Comparison of ENCODE assay signal across 11 cellular contexts in the genomic region with DNA sequence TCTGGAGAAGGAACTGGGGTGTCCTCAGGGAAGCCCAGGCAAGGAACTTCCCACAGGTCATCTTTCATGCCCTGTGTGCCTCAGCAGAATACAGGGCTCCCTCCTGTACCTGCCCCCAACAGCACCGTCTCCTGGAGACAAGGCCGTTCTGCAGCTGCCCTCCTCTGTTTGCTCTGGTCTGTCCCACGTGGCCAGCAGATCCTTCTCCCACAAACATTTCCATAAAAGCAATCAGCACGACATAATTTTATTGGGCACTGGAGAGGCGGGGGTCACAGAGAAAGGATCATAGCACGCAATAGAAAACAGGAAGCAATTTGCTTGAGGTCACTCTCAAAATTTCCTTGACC. TPM values are rescaled to one million over a fixed set of nuclear protein-coding genes. Genes with fewer than 3 reads are reported as not detected.
DNase-seq lines count a peak whose midpoint lies in the region; ATAC-seq and TF ChIP-seq lines count a peak whose summit lies in the region.
"Had no signal": no experiment of that assay in that cellular context is flagged by ENCODE, and none has a peak within 500 bp of the region (broad histone marks: within the 10 kb centered on the region; RNA-seq: fewer than 3 reads in every experiment).

No MANE protein-coding gene starts in this region.

- DNase-seq in CD8-positive, alpha-beta T cell, result no peak
- peak; percentile 51 for DNase-seq in activated CD4-positive, alpha-beta memory T cell treated with anti-CD3 and anti-CD28 coated beads for 36 hours
- DNase-seq in dermis blood vessel endothelial cell, result no peak
- no peak for DNase-seq in NCI-H1048 (lab: John Stamatoyannopoulos, UW)
- DNase-seq in psoas muscle, result no peak
- DNase-seq: heart right ventricle, HFFc6 had no signal

- peaks cover 30% of the 10 kb centered on the region for H3K36me3 Mint-ChIP-seq in CD8-positive, alpha-beta T cell
- peaks cover 19% of the 10 kb centered on the region for H3K36me3 Mint-ChIP-seq in activated CD4-positive, alpha-beta memory T cell treated with anti-CD3 and anti-CD28 coated beads for 36 hours

- POLR2A ChIA-PET in CD8-positive, alpha-beta T cell (lab: Charles Lee), result interaction anchor here (0.6 to 14.4 kb wide), 10 partner anchors 10 to 42 kb away, joined by 3 to 330 read pairs (median 4); a partner anchor contains a TSS
- POLR2A ChIA-PET in HEK293 (lab: Yijun Ruan, JAX), result no interaction called here
- POLR2A ChIA-PET in activated CD4-positive, alpha-beta memory T cell treated with anti-CD3 and anti-CD28 coated beads for 36 hours (lab: Charles Lee), result interaction anchor here (1.0 to 3.5 kb wide), 4 partner anchors 7 to 294 kb away, joined by 4 to 24 read pairs (median 6); a partner anchor contains a TSS

- H3K27ac Mint-ChIP-seq in CD8-positive, alpha-beta T cell, result peak overlapping the region; percentile 98
- H3K27ac Mint-ChIP-seq in activated CD4-positive, alpha-beta memory T cell treated with anti-CD3 and anti-CD28 coated beads for 36 hours, result peak overlapping the region; percentile 99
- H3K27ac Mint-ChIP-seq: HFFc6 had no signal

- peak overlapping the region; percentile 84 for H3K27ac ChIP-seq in CD8-positive, alpha-beta T cell (ENCODE audit: low read depth, low read length)
- H3K27ac ChIP-seq in HEK293 (ENCODE audit: extremely low read depth, low read depth, low read length) (no peak overlapping the region), mucosa of rectum (ENCODE audit: low read depth in 2 of 2, low read length in 2 of 2) (peak overlapping the region; percentile 77 to 86), psoas muscle (no peak overlapping the region)
- H3K27ac ChIP-seq: suprapubic skin had no signal

- H3K4me1 ChIP-seq in CD8-positive, alpha-beta T cell (ENCODE audit: insufficient read depth, low read length), result peaks cover 70% of the 10 kb centered on the region
- H3K4me1 ChIP-seq in HEK293 (ENCODE audit: control insufficient read depth, insufficient read depth, low read length), result no peaks in the 10 kb centered on the region
- peaks cover 10 to 30% of the 10 kb centered on the region in 2 donors for H3K4me1 ChIP-seq in mucosa of rectum (ENCODE audit: control insufficient read depth in 2 of 2, insufficient read depth in 2 of 2, low read length in 2 of 2)
- H3K4me1 ChIP-seq in psoas muscle, result no peaks in the 10 kb centered on the region

- CTCF ChIA-PET in CD8-positive, alpha-beta T cell (lab: Charles Lee), result interaction anchor here (1.3 to 23.5 kb wide), 5 partner anchors 10 to 38 kb away, joined by 3 to 498 read pairs (median 3); no protein-coding TSS in a partner anchor
- CTCF ChIA-PET in HEK293 (lab: Yijun Ruan, JAX), result no interaction called here
- CTCF ChIA-PET in activated CD4-positive, alpha-beta memory T cell treated with anti-CD3 and anti-CD28 coated beads for 36 hours (lab: Charles Lee), result interaction anchor here (1.1 to 5.7 kb wide), 7 partner anchors 8 to 42 kb away, joined by 3 to 54 read pairs (median 6); no protein-coding TSS in a partner anchor

- 41 to 57% (median 51%) methylated on average over 6 of the region's 6 CpGs for WGBS in psoas muscle, 3 donors

- TF ChIP-seq CTCF in CD8-positive, alpha-beta T cell (IDR thresholded peaks at IDR 0.05), result no peak
- TF ChIP-seq CTCF in HEK293 (tag by site-specific recombination; IDR thresholded peaks at IDR 0.05), result no peak
- TF ChIP-seq CTCF in psoas muscle (IDR thresholded peaks at IDR 0.05), result no peak

- H3K27me3 ChIP-seq in CD8-positive, alpha-beta T cell (ENCODE audit: insufficient read depth, low read length), result no peaks in the 10 kb centered on the region
- H3K27me3 ChIP-seq in mucosa of rectum (ENCODE audit: control insufficient read depth in 2 of 2, insufficient read depth in 2 of 2, low read length in 2 of 2) (no peaks in the 10 kb centered on the region), psoas muscle (ENCODE audit: insufficient read depth in 3 of 3, low read length in 2 of 3) (no peaks in the 10 kb centered on the region)
- H3K27me3 ChIP-seq: heart right ventricle, suprapubic skin had no signal

- H3K9me3 Mint-ChIP-seq in CD8-positive, alpha-beta T cell, result no peaks in the 10 kb centered on the region
- H3K9me3 Mint-ChIP-seq in activated CD4-positive, alpha-beta memory T cell treated with anti-CD3 and anti-CD28 coated beads for 36 hours, result no peaks in the 10 kb centered on the region
- H3K9me3 Mint-ChIP-seq: HFFc6 had no signal

- no peak for ATAC-seq in CD8-positive, alpha-beta T cell
- ATAC-seq in GM19035 (IDR thresholded peaks at IDR 0.05; ENCODE audit: unreplicated experiment) (no peak), psoas muscle (no peak)

- H3K36me3 ChIP-seq in CD8-positive, alpha-beta T cell (ENCODE audit: insufficient read depth, low read length), result peaks cover 2% of the 10 kb centered on the region
- H3K36me3 ChIP-seq in HEK293 (ENCODE audit: control insufficient read depth in 2 of 2, insufficient read depth in 1 of 2, low read length in 2 of 2) (no peaks in the 10 kb centered on the region), mucosa of rectum (ENCODE audit: control insufficient read depth in 2 of 2, insufficient read depth in 2 of 2, low read length in 2 of 2) (no peaks in the 10 kb centered on the region), psoas muscle (ENCODE audit: insufficient read depth in 1 of 2, low read depth in 1 of 2) (no peaks in the 10 kb centered on the region)

- intact Hi-C loops in CD8-positive, alpha-beta T cell (cut with DNase I, micrococcal nuclease), result loop anchor here in 1 of 2 experiments (1.0 to 10.0 kb wide), 3 partner anchors 8 to 750 kb away; a partner anchor contains a TSS
- intact Hi-C loops in activated CD4-positive, alpha-beta memory T cell treated with anti-CD3 and anti-CD28 coated beads for 36 hours (cut with micrococcal nuclease), result loop anchor here (1.0 to 10.0 kb wide), 10 partner anchors 8 to 1320 kb away; a partner anchor contains a TSS
- intact Hi-C loops in psoas muscle (cut with DNase I), result no loop called here

- H3K9me3 ChIP-seq in CD8-positive, alpha-beta T cell (ENCODE audit: low read length), result no peaks in the 10 kb centered on the region
- H3K9me3 ChIP-seq in HEK293 (ENCODE audit: control insufficient read depth, insufficient read depth, low read depth, low read length) (no peaks in the 10 kb centered on the region), mucosa of rectum (ENCODE audit: control insufficient read depth in 2 of 2, low read length in 2 of 2) (no peaks in the 10 kb centered on the region), psoas muscle (no peaks in the 10 kb centered on the region)
- H3K9me3 ChIP-seq: heart right ventricle, suprapubic skin had no signal

- H3K4me3 ChIP-seq in CD8-positive, alpha-beta T cell (ENCODE audit: low read depth, low read length), result peak overlapping the region; percentile 88
- H3K4me3 ChIP-seq in HEK293 (ENCODE audit: low read depth, low read length) (no peak overlapping the region), mucosa of rectum (ENCODE audit: low read length in 2 of 2) (peak overlapping the region in 1 of 2 donors; percentile 67), psoas muscle (no peak overlapping the region)
- H3K4me3 ChIP-seq: suprapubic skin had no signal

- peak overlapping the region; percentile 92 for H3K4me3 Mint-ChIP-seq in CD8-positive, alpha-beta T cell
- H3K4me3 Mint-ChIP-seq in activated CD4-positive, alpha-beta memory T cell treated with anti-CD3 and anti-CD28 coated beads for 36 hours, result peak overlapping the region; percentile 82
- H3K4me3 Mint-ChIP-seq: HFFc6 had no signal

- peak overlapping the region in 1 of 2 donors; percentile 56 for H3K9ac ChIP-seq in mucosa of rectum (ENCODE audit: low read depth in 1 of 2, low read length in 2 of 2)

- peaks cover 78% of the 10 kb centered on the region for H3K4me1 Mint-ChIP-seq in CD8-positive, alpha-beta T cell (ENCODE audit: low read depth)
- H3K4me1 Mint-ChIP-seq in activated CD4-positive, alpha-beta memory T cell treated with anti-CD3 and anti-CD28 coated beads for 36 hours (ENCODE audit: low read depth), result peaks cover 84% of the 10 kb centered on the region

- H3K27me3 Mint-ChIP-seq in CD8-positive, alpha-beta T cell (ENCODE audit: low read depth), result no peaks in the 10 kb centered on the region
- H3K27me3 Mint-ChIP-seq in activated CD4-positive, alpha-beta memory T cell treated with anti-CD3 and anti-CD28 coated beads for 36 hours, result no peaks in the 10 kb centered on the region

TF ChIP-seq in HEK293, 187 proteins besides CTCF, POLR2A, EP300 and RAD21:
- TF ChIP-seq, protein P1, sequence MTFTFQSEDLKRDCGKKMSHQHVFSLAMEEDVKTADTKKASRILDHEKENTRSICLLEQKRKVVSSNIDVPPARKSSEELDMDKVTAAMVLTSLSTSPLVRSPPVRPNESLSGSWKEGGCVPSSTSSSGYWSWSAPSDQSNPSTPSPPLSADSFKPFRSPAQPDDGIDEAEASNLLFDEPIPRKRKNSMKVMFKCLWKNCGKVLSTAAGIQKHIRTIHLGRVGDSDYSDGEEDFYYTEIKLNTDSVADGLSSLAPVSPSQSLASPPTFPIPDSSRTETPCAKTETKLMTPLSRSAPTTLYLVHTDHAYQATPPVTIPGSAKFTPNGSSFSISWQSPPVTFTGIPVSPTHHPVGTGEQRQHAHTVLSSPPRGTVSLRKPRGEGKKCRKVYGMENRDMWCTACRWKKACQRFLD (tag by site-specific recombination; IDR thresholded peaks at IDR 0.05), result no peak
- no peak for TF ChIP-seq ZNF610 (tag by site-specific recombination; IDR thresholded peaks at IDR 0.05; ENCODE audit: borderline replicate concordance)
- 0 out of 2 replicates have a peak, but pooled peaks have one; percentile 12 for TF ChIP-seq ZIC2 (tag by site-specific recombination; IDR thresholded peaks at IDR 0.05)

RNA-seq across cellular contexts. Expression of a gene that starts 29.5 kb away (rescaled TPM):
- 10 to 100 TPM; 13.6 to 14.3 TPM for total RNA-seq in CD8-positive, alpha-beta T cell
- 1 to 10 TPM; 7.3 to 9.1 TPM for total RNA-seq in activated CD4-positive, alpha-beta memory T cell treated with anti-CD3 and anti-CD28 coated beads for 36 hours
- total RNA-seq in dermis blood vessel endothelial cell, result 2.1 and 2.6 TPM in 2 replicates
- total RNA-seq in psoas muscle, result 1 to 10 TPM in 2 of 4 donors, under 1 TPM in 2; 0.25 to 1.9 (median 0.92) TPM
- under 1 TPM; 0.49 to 0.64 (median 0.55) TPM for polyA plus RNA-seq in psoas muscle

Comparison
In these comparisons a context has a peak if more than half of its experiments do, and no peak if none do; other contexts are left out.
1. H3K27ac ChIP-seq: peak in CD8-positive, alpha-beta T cell (single experiment) and mucosa of rectum (2 of 2); none in HEK293 (single experiment) and psoas muscle (single experiment).